In the genomic region with DNA sequence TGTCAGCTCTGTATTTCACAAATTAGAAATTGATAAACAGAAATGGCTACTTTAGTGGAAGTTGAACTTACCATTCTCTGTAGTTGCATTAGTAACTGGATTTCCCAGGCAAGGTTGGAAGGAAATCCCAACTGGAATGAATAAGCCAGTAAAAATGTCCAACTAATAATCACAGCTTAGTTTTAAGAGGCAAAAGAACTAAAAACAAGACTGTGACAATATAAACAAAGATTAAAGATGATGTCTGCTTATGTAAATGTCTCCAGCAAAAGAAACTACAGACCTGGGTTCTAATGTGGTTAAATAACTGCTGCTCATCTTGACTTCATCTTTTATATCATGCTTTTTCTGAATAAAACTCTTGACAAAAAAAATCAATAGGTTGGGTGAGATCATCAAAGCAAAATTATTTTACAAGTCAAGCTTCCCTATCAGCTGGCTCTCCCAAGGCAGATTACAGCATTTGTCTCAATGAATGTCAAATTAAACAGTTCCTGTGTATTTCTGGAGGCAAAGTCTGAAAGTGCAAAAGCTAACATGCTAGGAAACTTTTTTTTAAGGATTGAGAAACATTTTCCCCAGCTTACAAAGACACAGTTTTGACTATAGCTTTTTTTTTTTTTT, we compare ENCODE assay signal across 12 cellular contexts.
"Had no signal": no experiment of that assay in that cellular context is flagged by ENCODE, and none has a peak within 500 bp of the region (broad histone marks: within the 10 kb centered on the region; RNA-seq: fewer than 3 reads in every experiment).

No MANE protein-coding gene starts in this region.

- H3K27me3 ChIP-seq: neural progenitor cell, transverse colon had no signal

- DNase-seq: activated CD4-positive, alpha-beta memory T cell treated with anti-CD3 and anti-CD28 coated beads for 36 hours; activated naive CD4-positive, alpha-beta T cell; cortex of kidney; effector CD8-positive, alpha-beta T cell; glutamatergic neuron; islet precursor cell; retina; stimulated activated naive B cell treated with anti-CD40 and anti-IgM and Interleukin-4, amounts not matched to agents 10 μg/mL and 1 μg/mL and 100 μg/mL, for 72 hours; transverse colon had no signal

- H3K4me3 Mint-ChIP-seq: activated CD4-positive, alpha-beta memory T cell treated with anti-CD3 and anti-CD28 coated beads for 36 hours; neural progenitor cell; stimulated activated naive B cell treated with anti-CD40 and anti-IgM and Interleukin-4, amounts not matched to agents 10 μg/mL and 1 μg/mL and 100 μg/mL, for 72 hours had no signal

- H3K4me1 ChIP-seq: neural progenitor cell, transverse colon had no signal

- H3K9ac ChIP-seq: neural progenitor cell had no signal

- H3K9me3 ChIP-seq: transverse colon had no signal

- H3K27ac ChIP-seq: neural progenitor cell, skin epidermis, transverse colon had no signal

- H3K4me2 ChIP-seq: neural progenitor cell had no signal

- H3K36me3 Mint-ChIP-seq: activated CD4-positive, alpha-beta memory T cell treated with anti-CD3 and anti-CD28 coated beads for 36 hours; neural progenitor cell; stimulated activated naive B cell treated with anti-CD40 and anti-IgM and Interleukin-4, amounts not matched to agents 10 μg/mL and 1 μg/mL and 100 μg/mL, for 72 hours had no signal

- H3K36me3 ChIP-seq: neural progenitor cell, transverse colon had no signal

- H3K4me1 Mint-ChIP-seq: neural progenitor cell; stimulated activated naive B cell treated with anti-CD40 and anti-IgM and Interleukin-4, amounts not matched to agents 10 μg/mL and 1 μg/mL and 100 μg/mL, for 72 hours had no signal

- H3K4me3 ChIP-seq: neural progenitor cell, skin epidermis, transverse colon had no signal

- H2AFZ ChIP-seq: neural progenitor cell had no signal

- H3K9me3 Mint-ChIP-seq: activated CD4-positive, alpha-beta memory T cell treated with anti-CD3 and anti-CD28 coated beads for 36 hours; neural progenitor cell; stimulated activated naive B cell treated with anti-CD40 and anti-IgM and Interleukin-4, amounts not matched to agents 10 μg/mL and 1 μg/mL and 100 μg/mL, for 72 hours had no signal

- H3K27ac Mint-ChIP-seq: activated CD4-positive, alpha-beta memory T cell treated with anti-CD3 and anti-CD28 coated beads for 36 hours; neural progenitor cell; stimulated activated naive B cell treated with anti-CD40 and anti-IgM and Interleukin-4, amounts not matched to agents 10 μg/mL and 1 μg/mL and 100 μg/mL, for 72 hours had no signal

- ATAC-seq: activated CD4-positive, CD25-positive, alpha-beta regulatory T cell treated with anti-CD3 and anti-CD28 coated beads, Interleukin-2, amount 50 U/mL, for 24 hours; stimulated activated naive B cell treated with anti-CD40 and anti-IgM and Interleukin-4, amounts not matched to agents 10 μg/mL and 1 μg/mL and 100 μg/mL, for 72 hours had no signal
